In the genomic region with DNA sequence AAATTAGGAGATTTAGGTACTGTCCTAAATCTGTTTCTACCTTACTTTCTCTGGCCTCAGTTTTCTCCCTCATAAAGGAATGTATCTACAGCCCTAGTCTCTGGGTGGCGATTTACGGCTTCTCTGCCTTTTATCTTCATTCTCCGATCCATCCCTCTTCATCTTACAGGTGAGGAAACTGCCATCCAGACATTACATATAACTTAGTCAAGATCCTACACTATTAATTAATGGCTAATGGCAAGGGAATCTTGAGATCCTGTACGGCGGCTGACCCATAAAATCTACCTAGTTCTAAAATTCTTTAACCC, we compare ENCODE assay signal across 8 cellular contexts. TPM values are rescaled to one million over a fixed set of nuclear protein-coding genes. Genes with fewer than 3 reads are reported as not detected.
DNase-seq lines count a peak whose midpoint lies in the region; FAIRE-seq and TF ChIP-seq lines count a peak whose summit lies in the region.

No MANE protein-coding gene starts in this region.

- no peak overlapping the region for H3K23ac ChIP-seq in H1 (ENCODE audit: insufficient read length)

- H2BK120ac ChIP-seq in H1 (replicated peaks; ENCODE audit: low read depth, low read length) = no peak overlapping the region

- H3K4me2 ChIP-seq in Loucy (ENCODE audit: low read depth, low read length, poor library complexity, severe bottlenecking) (peak overlapping the region; percentile 74), H1 (ENCODE audit: insufficient read depth in 1 of 2, low read depth in 2 of 2, low read length in 2 of 2) (peak overlapping the region; percentile 23 to 76)

- H3K9me2 ChIP-seq in Loucy (replicated peaks; ENCODE audit: low read depth, low read length) = no peaks in the 10 kb centered on the region

- H2BK5ac ChIP-seq in H1 (ENCODE audit: low read depth, low read length) = no peak overlapping the region

- POLR2A ChIA-PET in H1 (lab: Charles Lee; ENCODE audit: partially characterized antibody) = interaction anchor here (0.6 kb wide), 1 partner anchor 90 kb away, joined by 3 read pairs; no protein-coding TSS in a partner anchor

- H3K79me1 ChIP-seq in H1 (ENCODE audit: low read depth, low read length) = no peaks in the 10 kb centered on the region; the same call in 1 of the 2 replicates

- H2AK5ac ChIP-seq in H1 (ENCODE audit: low read depth, low read length) = no peak overlapping the region

- H3K4me3 ChIP-seq in GM06990 (replicated peaks; ENCODE audit: low read depth, low read length) (peak overlapping the region; percentile 82), Loucy (ENCODE audit: low read length, poor library complexity, severe bottlenecking) (peak overlapping the region; percentile 94), H1 (ENCODE audit: extremely low read depth in 1 of 4, insufficient read depth in 2 of 4, low read depth in 3 of 4, low read length in 4 of 4) (peak overlapping the region; percentile 90 to 96 (median 94)), ovary (peak overlapping the region; percentile 98)

- CTCF ChIA-PET in H1 (lab: Charles Lee; ENCODE audit: partially characterized antibody) = interaction anchor here (0.7 kb wide), 1 partner anchor 29 kb away, joined by 3 read pairs; no protein-coding TSS in a partner anchor

- no peak for TF ChIP-seq RAD21 in H1 (IDR thresholded peaks at IDR 0.05 in 1 of 2, conservative IDR thresholded peaks at IDR 0.05 in 1 of 2; ENCODE audit: low read depth in 2 of 2, low read length in 2 of 2)

- FAIRE-seq in H1 (lab: Jason Lieb, UNC) = no peak

- no peak overlapping the region for H3K18ac ChIP-seq in H1 (ENCODE audit: extremely low read depth, low read length)

- no peak overlapping the region for H2BK20ac ChIP-seq in H1 (ENCODE audit: low read length)

- H3K14ac ChIP-seq in H1 (ENCODE audit: insufficient read length) = no peak overlapping the region

- H3K79me2 ChIP-seq in Loucy (ENCODE audit: insufficient read depth, low read length) (peaks cover 44% of the 10 kb centered on the region), H1 (ENCODE audit: control insufficient read depth in 1 of 2, insufficient read depth in 2 of 2, low read length in 2 of 2) (peaks cover 0 to 12% of the 10 kb centered on the region in 2 experiments; a peak in 2 of 4 replicates)

- no peak overlapping the region for H4K91ac ChIP-seq in H1 (replicated peaks; ENCODE audit: insufficient read length, low read length)

- H2AFZ ChIP-seq in Loucy (ENCODE audit: low read length) = peak overlapping the region; percentile 93
- H2AFZ ChIP-seq in H1 (ENCODE audit: low read length) = 0 out of 2 replicates have a peak overlapping the region, but pooled peaks have one; percentile 9

- TF ChIP-seq EP300 in H1 (IDR thresholded peaks at IDR 0.05; ENCODE audit: borderline replicate concordance in 1 of 2, low read depth in 2 of 2, low read length in 2 of 2) (no peak), ovary (IDR thresholded peaks at IDR 0.05) (no peak)

- H3F3A ChIP-seq in Loucy (ENCODE audit: low read depth) = no peaks in the 10 kb centered on the region

- H2BK15ac ChIP-seq in H1 (ENCODE audit: low read length) = no peak overlapping the region

- peaks cover 13% of the 10 kb centered on the region for H4K20me1 ChIP-seq in Loucy (ENCODE audit: insufficient read depth, low read length, poor library complexity, severe bottlenecking)
- H4K20me1 ChIP-seq in H1 (replicated peaks in 1 of 2; ENCODE audit: control insufficient read depth in 1 of 2, insufficient read depth in 2 of 2, low read length in 2 of 2) = no peaks in the 10 kb centered on the region

- no peak overlapping the region for H4K8ac ChIP-seq in H1 (ENCODE audit: extremely low read depth, insufficient read depth, low read length)

- H3K4me1 ChIP-seq in Loucy (ENCODE audit: insufficient read depth, low read length, poor library complexity, severe bottlenecking) = peaks cover 12% of the 10 kb centered on the region
- peaks cover 0 to 2% (median 0%) of the 10 kb centered on the region in 4 experiments; a peak in 2 of 7 replicates for H3K4me1 ChIP-seq in H1 (replicated peaks in 1 of 4; ENCODE audit: control insufficient read depth in 3 of 4, insufficient read depth in 4 of 4, low read length in 3 of 4)
- H3K4me1 ChIP-seq in ovary (ENCODE audit: insufficient read depth) = peaks cover 5% of the 10 kb centered on the region

- intact Hi-C loops in ovary (cut with DNase I) = no loop called here

- H3K27me3 ChIP-seq in GM06990 (replicated peaks; ENCODE audit: control insufficient read depth, insufficient read depth, low read length) = no peaks in the 10 kb centered on the region
- H3K27me3 ChIP-seq in Loucy (ENCODE audit: insufficient read depth, low read length, poor library complexity, severe bottlenecking) = no peaks in the 10 kb centered on the region
- H3K27me3 ChIP-seq in H1 (replicated peaks in 1 of 4; ENCODE audit: control insufficient read depth in 3 of 4, extremely low read depth in 1 of 4, insufficient read depth in 3 of 4, low read length in 3 of 4) = no peaks in the 10 kb centered on the region
- H3K27me3 ChIP-seq in ovary = no peaks in the 10 kb centered on the region

- TF ChIP-seq CTCF in GM06990 (IDR thresholded peaks at IDR 0.05; ENCODE audit: insufficient read depth, low read length, poor library complexity, severe bottlenecking) (no peak), Loucy (conservative IDR thresholded peaks at IDR 0.05; ENCODE audit: low read length) (no peak), H1 (IDR thresholded peaks at IDR 0.05; ENCODE audit: control extremely low read depth in 1 of 3, insufficient read depth in 1 of 3, low read depth in 1 of 3, low read length in 3 of 3) (no peak), ovary (IDR thresholded peaks at IDR 0.05) (no peak)

- peaks cover 4% of the 10 kb centered on the region; the same call in 1 of the 2 replicates for H3K23me2 ChIP-seq in H1 (ENCODE audit: low read depth, low read length)

- no peak for TF ChIP-seq POLR2A in H1 (IDR thresholded peaks at IDR 0.05; ENCODE audit: control extremely low read depth in 1 of 2, low read depth in 2 of 2, low read length in 2 of 2)
- TF ChIP-seq POLR2A in ovary (IDR thresholded peaks at IDR 0.05) = no peak

- H3K27ac ChIP-seq in H1 (ENCODE audit: low read depth, low read length) (0 out of 2 replicates have a peak overlapping the region, but pooled peaks have one; percentile 71), ovary (peak overlapping the region; percentile 19 to 63)

- H3K36me3 ChIP-seq in GM06990 (ENCODE audit: control insufficient read depth, insufficient read depth, low read length) (no peaks in the 10 kb centered on the region; the same call in none of the 2 replicates), Loucy (ENCODE audit: insufficient read depth, low read length) (no peaks in the 10 kb centered on the region), H1 (ENCODE audit: control insufficient read depth in 2 of 4, insufficient read depth in 4 of 4, low read length in 3 of 4) (no peaks in the 10 kb centered on the region), ovary (no peaks in the 10 kb centered on the region)

- no peak overlapping the region for H4K5ac ChIP-seq in H1 (ENCODE audit: insufficient read length, low read depth, low read length)

- 66% methylated on average over 5 of the region's 5 CpGs; no CpG with 5 or more reads in 1 of the 2 experiments for WGBS in H1 (ENCODE audit: extremely low coverage in 1 of 2, insufficient coverage in 1 of 2, insufficient read length in 1 of 2, insufficient replicate concordance in 2 of 2, low coverage in 1 of 2, low lambda C conversion rate in 2 of 2, missing lambda C conversion rate in 1 of 2), 2 experiments
- WGBS in ovary, 3 donors = 38 to 46% (median 42%) methylated on average over 5 of the region's 5 CpGs

- H3K56ac ChIP-seq in H1 (replicated peaks; ENCODE audit: insufficient read length, low read depth, low read length) = no peak overlapping the region

- no peaks in the 10 kb centered on the region for H3K9me3 ChIP-seq in Loucy (ENCODE audit: insufficient read depth, low read depth, low read length)
- no peaks in the 10 kb centered on the region for H3K9me3 ChIP-seq in H1 (ENCODE audit: insufficient read depth in 2 of 2, low read depth in 1 of 2, low read length in 1 of 2)
- H3K9me3 ChIP-seq in ovary = no peaks in the 10 kb centered on the region

- H2BK12ac ChIP-seq in H1 (ENCODE audit: low read depth, low read length) = no peak overlapping the region

- H3K4ac ChIP-seq in H1 (replicated peaks; ENCODE audit: insufficient read length, low read depth, low read length) = no peak overlapping the region

- H3K9ac ChIP-seq in Loucy (ENCODE audit: low read depth, low read length, poor library complexity, severe bottlenecking) (peak overlapping the region; percentile 92), H1 (replicated peaks in 1 of 4; ENCODE audit: extremely low read depth in 1 of 4, low read depth in 3 of 4, low read length in 3 of 4) (peak overlapping the region; percentile 50 to 84 (median 72); a peak in 5 of 7 replicates)

- DNase-seq in GM06990 (ENCODE audit: extremely low read depth, insufficient read length) = peak; percentile 13
- DNase-seq in H1 (ENCODE audit: low read depth in 1 of 2, low spot score in 2 of 2) = no peak
- DNase-seq in ovary = no peak
- no peak for DNase-seq in NCI-H82 (lab: John Stamatoyannopoulos, UW)
- no peak for DNase-seq in SW 1271 (lab: John Stamatoyannopoulos, UW)
- no peak for DNase-seq in DMS79 treated with DMSO at 0.1 percent for 48 hours (lab: John Stamatoyannopoulos, UW)
- DNase-seq in activated CD4-positive, alpha-beta T cell treated with anti-CD3 and anti-CD28 coated beads for 4 hours = no peak

RNA-seq across cellular contexts. Expression of a gene that starts 0.4 kb away (rescaled TPM):
- 21.4 and 24.1 TPM in 2 replicates for total RNA-seq in H1 (2021; fragmentation: NEBNext Ultra II Directional; extraction: Animal tissue kit (Norgen Biotek cat#: 25700))
- polyA plus RNA-seq in H1 (2011; rRNA removed) (1.5 and 2.9 TPM in 2 replicates), ovary (10 to 100 TPM; 15.6 to 28.5 TPM)
- polyA plus RNA-seq in H1 (2011; cell fraction: cytosol; rRNA removed) = 5.4 TPM
- polyA plus RNA-seq in H1 (2011; cell fraction: nucleus; rRNA removed) = 1.9 TPM
- polyA plus RNA-seq in H1 (2012, experiment 1 of 2) = 4.5 to 15.4 TPM (median 5.4 TPM) in 4 replicates
- 4.7 TPM for polyA plus RNA-seq in H1 (2012, experiment 2 of 2)
- polyA plus RNA-seq in H1 (2013, experiment 1 of 2) = 6.2 TPM
- polyA plus RNA-seq in H1 (2013, experiment 2 of 2) = 6.4 TPM
- 2.1 and 2.3 TPM in 2 replicates for polyA minus RNA-seq in H1 (2011; rRNA and poly(A)+ RNA removed)
- 4.8 TPM for polyA minus RNA-seq in H1 (2011; cell fraction: cytosol; rRNA and poly(A)+ RNA removed)
- polyA minus RNA-seq in H1 (2011; cell fraction: nucleus; rRNA and poly(A)+ RNA removed) = 5.5 TPM
- 10 to 100 TPM; 10.3 to 45.0 (median 37.7) TPM for total RNA-seq in ovary

RNA-seq across cellular contexts. Expression of a gene that starts 12.6 kb away (rescaled TPM):
- not detected in 2 replicates for total RNA-seq in H1 (2021; fragmentation: NEBNext Ultra II Directional; extraction: Animal tissue kit (Norgen Biotek cat#: 25700))
- polyA plus RNA-seq in H1 (2011; rRNA removed) (not detected in 2 replicates), ovary (1 to 10 TPM in 1 of 2 donors, under 1 TPM in 1; 0.21 to 1.8 TPM)
- polyA plus RNA-seq in H1 (2011; cell fraction: cytosol; rRNA removed) = not detected
- not detected for polyA plus RNA-seq in H1 (2011; cell fraction: nucleus; rRNA removed)
- polyA plus RNA-seq in H1 (2012, experiment 1 of 2) = 0.08 to 0.40 TPM (median 0.16 TPM) in 4 replicates
- polyA plus RNA-seq in H1 (2012, experiment 2 of 2) = not detected
- polyA plus RNA-seq in H1 (2013, experiment 1 of 2) = not detected
- polyA plus RNA-seq in H1 (2013, experiment 2 of 2) = not detected
- not detected in 2 replicates for polyA minus RNA-seq in H1 (2011; rRNA and poly(A)+ RNA removed)
- not detected for polyA minus RNA-seq in H1 (2011; cell fraction: cytosol; rRNA and poly(A)+ RNA removed)
- not detected for polyA minus RNA-seq in H1 (2011; cell fraction: nucleus; rRNA and poly(A)+ RNA removed)
- 1 to 10 TPM in 1 of 7 donors, under 1 TPM in 6; 0.15 to 1.7 (median 0.38) TPM for total RNA-seq in ovary
